ENCODE assay signal across 12 cellular contexts in genomic region chr6:21679761-21680265, GRCh38.
DNase-seq lines count a peak whose midpoint lies in the region; ATAC-seq and TF ChIP-seq lines count a peak whose summit lies in the region.
"Had no signal": no experiment of that assay in that cellular context is flagged by ENCODE, and none has a peak within 500 bp of the region (broad histone marks: within the 10 kb centered on the region; RNA-seq: fewer than 3 reads in every experiment).

No MANE protein-coding gene starts in this region.

- no peak overlapping the region for H2AFZ ChIP-seq in H9 (ENCODE audit: low read length)

- no peak overlapping the region for H3K4me3 Mint-ChIP-seq in H9

- H3K27ac ChIP-seq in H9 (ENCODE audit: insufficient read length, low read depth, low read length) (no peak overlapping the region), upper lobe of right lung (no peak overlapping the region)

- TF ChIP-seq CTCF in H9 (conservative IDR thresholded peaks at IDR 0.05) (no peak), astrocyte of the cerebellum (IDR thresholded peaks at IDR 0.05; ENCODE audit: low read depth, low read length, missing control alignments) (no peak), upper lobe of right lung (IDR thresholded peaks at IDR 0.05) (no peak)

- in situ Hi-C loops in astrocyte of the cerebellum (cut with HindIII; ENCODE audit: low sequenced_read_pairs): no loop called here

- H3K27me3 ChIP-seq in H9 (ENCODE audit: insufficient read depth, low read length) (no peaks in the 10 kb centered on the region), upper lobe of right lung (no peaks in the 10 kb centered on the region)

- no peak overlapping the region for H3K23ac ChIP-seq in H9 (ENCODE audit: insufficient read length, low read depth, low read length)

- no peak overlapping the region for H2BK5ac ChIP-seq in H9 (ENCODE audit: insufficient read length, low read length)

- H3K23me2 ChIP-seq in H9 (ENCODE audit: insufficient read length, low read depth, low read length, poor library complexity, severe bottlenecking): no peaks in the 10 kb centered on the region

- intact Hi-C loops in upper lobe of right lung (cut with DNase I): no loop called here

- no peaks in the 10 kb centered on the region for H3K36me3 ChIP-seq in upper lobe of right lung

- H3K4ac ChIP-seq in H9 (ENCODE audit: low read depth, low read length): no peak overlapping the region

- no peak overlapping the region for H3K4me3 ChIP-seq in astrocyte of the cerebellum (ENCODE audit: low read depth, low read length)
- H3K4me3 ChIP-seq in upper lobe of right lung: no peak overlapping the region

- no peaks in the 10 kb centered on the region for H3K9me3 Mint-ChIP-seq in H9

- no peak overlapping the region for H2AK5ac ChIP-seq in H9 (ENCODE audit: insufficient read length, low read length)

- DNase-seq in H9 (no peak), astrocyte of the cerebellum (ENCODE audit: low read depth) (peak; percentile 91), hepatic stellate cell (ENCODE audit: low spot score) (peak; percentile 60), upper lobe of right lung (no peak), NOMO-1 (lab: John Stamatoyannopoulos, UW; ENCODE audit: unreplicated experiment in 2 of 2) (no peak), pons (ENCODE audit: low spot score) (no peak)
- DNase-seq: cerebellar nuclear complex, head of caudate nucleus, NCI-H1417 had no signal

- no peaks in the 10 kb centered on the region for H3K9me3 ChIP-seq in H9 (ENCODE audit: control insufficient read depth, low read depth, low read length)
- no peaks in the 10 kb centered on the region for H3K9me3 ChIP-seq in upper lobe of right lung

- no peaks in the 10 kb centered on the region for H4K20me1 ChIP-seq in H9 (ENCODE audit: control insufficient read depth, insufficient read depth, insufficient read length)

- H3K4me1 Mint-ChIP-seq in H9: peaks cover 21 to 25% of the 10 kb centered on the region in 2 experiments

- H4K91ac ChIP-seq in H9 (ENCODE audit: insufficient read length, low read depth, low read length): no peak overlapping the region

- ATAC-seq in upper lobe of right lung (peak; percentile 76), GM21381 (IDR thresholded peaks at IDR 0.05; ENCODE audit: unreplicated experiment) (no peak), GM18861 (IDR thresholded peaks at IDR 0.05; ENCODE audit: unreplicated experiment) (no peak)
- ATAC-seq: HCT116 had no signal

- H3K79me2 ChIP-seq in H9 (ENCODE audit: insufficient read depth, low read length): peaks cover 56% of the 10 kb centered on the region; the same call in 1 of the 2 replicates

- H2BK20ac ChIP-seq in H9 (ENCODE audit: low read depth, low read length, poor library complexity, severe bottlenecking): no peak overlapping the region

- H4K5ac ChIP-seq in H9 (ENCODE audit: insufficient read length, low read depth, low read length): no peak overlapping the region

- peak overlapping the region; percentile 44 to 62 (median 49); a peak in 4 of 7 replicates for H3K27ac Mint-ChIP-seq in H9

- no peak overlapping the region for H4K8ac ChIP-seq in H9 (replicated peaks; ENCODE audit: insufficient read length, low read depth, low read length)

- no peak overlapping the region for H3K18ac ChIP-seq in H9 (ENCODE audit: insufficient read length, low read depth, low read length)

- H3K4me2 ChIP-seq in H9 (ENCODE audit: insufficient read depth, insufficient read length, low read length): no peak overlapping the region

- H2BK15ac ChIP-seq in H9 (ENCODE audit: low read depth, low read length): no peak overlapping the region

- H3K14ac ChIP-seq in H9 (ENCODE audit: insufficient read depth, low read length): no peak overlapping the region

- WGBS in H9 (ENCODE audit: extremely low coverage, insufficient read length, low lambda C conversion rate): no CpG with 5 or more reads among the region's 2 CpGs

- peaks cover 46 to 71% (median 59%) of the 10 kb centered on the region in 3 experiments for H3K36me3 Mint-ChIP-seq in H9 (ENCODE audit: insufficient read depth in 1 of 3, low read depth in 3 of 3)

- no peak overlapping the region for H2BK120ac ChIP-seq in H9 (ENCODE audit: low read depth, low read length, poor library complexity, severe bottlenecking)

- H3K56ac ChIP-seq in H9 (ENCODE audit: insufficient read length, low read depth, low read length): no peak overlapping the region

- peaks cover 1% of the 10 kb centered on the region; the same call in 1 of the 2 replicates for H3K4me1 ChIP-seq in H9 (ENCODE audit: insufficient read depth, low read length)
- H3K4me1 ChIP-seq in upper lobe of right lung: no peaks in the 10 kb centered on the region

- H3T11ph ChIP-seq in H9 (ENCODE audit: low read length): no peak overlapping the region

- peaks cover 10% of the 10 kb centered on the region for H3K79me1 ChIP-seq in H9 (ENCODE audit: insufficient read depth, low read depth, low read length, poor library complexity, severe bottlenecking)

- H3K27me3 Mint-ChIP-seq in H9 (ENCODE audit: low read depth): no peaks in the 10 kb centered on the region

- no peak overlapping the region for H3K9ac ChIP-seq in H9 (ENCODE audit: extremely low read depth, insufficient read length, low read length)

- no peak overlapping the region for H2BK12ac ChIP-seq in H9 (ENCODE audit: insufficient read length, low read depth, low read length)

Comparison
In these comparisons a context has a peak if more than half of its experiments do, and no peak if none do; other contexts are left out.
1. DNase-seq: peak in astrocyte of the cerebellum (single experiment) and hepatic stellate cell (single experiment); none in H9 (single experiment), upper lobe of right lung (single experiment), NOMO-1 (0 of 2) and pons (single experiment).